9 cellular contexts compared by ENCODE assay signal in the genomic region with DNA sequence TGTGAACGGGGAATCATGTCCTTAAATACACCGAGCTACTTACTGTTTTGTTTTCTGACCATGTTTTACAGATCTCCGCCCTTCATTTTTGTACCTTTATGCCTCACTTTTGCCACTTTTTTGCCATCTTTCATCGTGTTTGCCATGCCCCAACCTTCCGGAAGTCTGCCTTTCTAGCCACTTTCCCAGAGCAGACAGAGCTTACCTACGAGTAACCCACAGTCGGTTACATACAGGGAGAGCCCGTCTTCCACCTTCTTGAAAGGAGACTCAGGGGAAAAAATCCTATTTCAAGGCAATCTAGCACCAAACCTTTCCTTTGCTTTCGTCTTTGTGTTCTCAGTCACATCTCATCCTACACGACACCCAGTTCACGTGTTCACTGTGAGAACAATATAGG. TPM values are rescaled to one million over a fixed set of nuclear protein-coding genes. Genes with fewer than 3 reads are reported as not detected.
"Had no signal": no experiment of that assay in that cellular context is flagged by ENCODE, and none has a peak within 500 bp of the region (broad histone marks: within the 10 kb centered on the region; RNA-seq: fewer than 3 reads in every experiment).

No MANE protein-coding gene starts in this region.

- H3K27ac ChIP-seq: HL-60 had no signal

- H3K4me3 ChIP-seq: K562 had no signal

- DNase-seq: IMR-90, KBM-7, KG1 had no signal

- H3K27ac Mint-ChIP-seq: IgD-negative memory B cell had no signal

- ATAC-seq: HepG2, K562 had no signal

- H3K4me3 Mint-ChIP-seq: IgD-negative memory B cell had no signal

- H3K27me3 Mint-ChIP-seq: IgD-negative memory B cell had no signal

RNA-seq across cellular contexts. Expression of a gene that starts 26.1 kb away (rescaled TPM):
- total RNA-seq: HepG2, HT-29, HT1080, IMR-90 had no signal

RNA-seq across cellular contexts. Expression of a gene that starts 36.1 kb away (rescaled TPM):
- total RNA-seq: HepG2, HT-29, IMR-90 had no signal

RNA-seq across cellular contexts. Expression of a gene that starts 36.8 kb away (rescaled TPM):
- total RNA-seq: IMR-90 had no signal

RNA-seq across cellular contexts. Expression of a gene that starts 41.3 kb away (rescaled TPM):
- total RNA-seq: HepG2, HT-29, HT1080, IMR-90 had no signal

RNA-seq across cellular contexts. Expression of a gene that starts 56.8 kb away (rescaled TPM):
- total RNA-seq: HepG2, HT-29, HT1080, IMR-90, K562 had no signal
